Comparison of ENCODE assay signal across 18 cellular contexts in the genomic region with DNA sequence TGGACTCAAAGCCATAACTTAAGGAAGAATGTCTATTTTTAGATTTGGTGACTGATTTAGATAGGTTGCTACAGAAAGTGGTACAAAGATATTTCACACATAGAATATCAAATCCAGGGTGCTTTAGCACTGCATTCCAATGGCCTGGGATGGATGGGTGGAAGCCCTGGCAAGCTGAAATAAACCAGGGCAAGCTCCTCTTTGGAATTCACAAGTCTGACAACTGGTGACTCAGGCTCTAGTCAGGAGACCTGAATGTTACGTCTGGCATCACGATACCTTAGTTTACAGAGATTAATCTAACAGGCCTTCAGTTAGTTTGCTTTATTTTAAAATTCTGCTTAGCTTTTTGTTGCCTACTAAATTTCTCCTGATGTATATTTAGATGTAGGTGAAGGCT.
DNase-seq lines count a peak whose midpoint lies in the region; ATAC-seq and TF ChIP-seq lines count a peak whose summit lies in the region.
"Had no signal": no experiment of that assay in that cellular context is flagged by ENCODE, and none has a peak within 500 bp of the region (broad histone marks: within the 10 kb centered on the region; RNA-seq: fewer than 3 reads in every experiment).

No MANE protein-coding gene starts in this region.

- 32 to 45% methylated on average over 2 of the region's 2 CpGs for WGBS in aorta, 2 donors

- ATAC-seq in omental fat pad (ENCODE audit: low FRiP score) = no peak
- no peak for ATAC-seq in aorta (ENCODE audit: low FRiP score)
- ATAC-seq in activated CD8-positive, alpha-beta memory T cell treated with anti-CD3 and anti-CD28 coated beads, Interleukin-2, amount 10 ng/mL, durations not matched to agents 7 days and 5 days = no peak
- ATAC-seq: Right ventricle myocardium inferior; stimulated activated naive B cell treated with anti-CD40 and anti-IgM and Interleukin-4, amounts not matched to agents 10 μg/mL and 1 μg/mL and 100 μg/mL, for 72 hours had no signal

- no peak overlapping the region for H3K27ac Mint-ChIP-seq in activated naive CD8-positive, alpha-beta T cell treated with anti-CD3 and anti-CD28 coated beads for 36 hours
- no peak overlapping the region for H3K27ac Mint-ChIP-seq in activated CD8-positive, alpha-beta memory T cell treated with anti-CD3 and anti-CD28 coated beads, Interleukin-2, amount 10 ng/mL, durations not matched to agents 7 days and 5 days
- H3K27ac Mint-ChIP-seq: activated naive CD4-positive, alpha-beta T cell treated with anti-CD3 and anti-CD28 coated beads, Interleukin-2, amount 50 U/mL, for 24 hours; neural progenitor cell; stimulated activated naive B cell treated with anti-CD40 and anti-IgM and Interleukin-4, amounts not matched to agents 10 μg/mL and 1 μg/mL and 100 μg/mL, for 72 hours; T-helper 2 cell treated with Interferon-gamma antibody and Interleukin-4, amounts not matched to agents 5 μg/mL and 100 μg/mL, for 36 hours had no signal

- H3K4me1 Mint-ChIP-seq in activated naive CD8-positive, alpha-beta T cell treated with anti-CD3 and anti-CD28 coated beads for 36 hours = no peaks in the 10 kb centered on the region
- no peaks in the 10 kb centered on the region for H3K4me1 Mint-ChIP-seq in activated CD8-positive, alpha-beta memory T cell treated with anti-CD3 and anti-CD28 coated beads, Interleukin-2, amount 10 ng/mL, durations not matched to agents 7 days and 5 days
- H3K4me1 Mint-ChIP-seq: activated naive CD4-positive, alpha-beta T cell treated with anti-CD3 and anti-CD28 coated beads, Interleukin-2, amount 50 U/mL, for 24 hours; stimulated activated naive B cell treated with anti-CD40 and anti-IgM and Interleukin-4, amounts not matched to agents 10 μg/mL and 1 μg/mL and 100 μg/mL, for 72 hours had no signal

- H3K4me3 Mint-ChIP-seq in activated naive CD8-positive, alpha-beta T cell treated with anti-CD3 and anti-CD28 coated beads for 36 hours = no peak overlapping the region
- no peak overlapping the region for H3K4me3 Mint-ChIP-seq in activated CD8-positive, alpha-beta memory T cell treated with anti-CD3 and anti-CD28 coated beads, Interleukin-2, amount 10 ng/mL, durations not matched to agents 7 days and 5 days
- H3K4me3 Mint-ChIP-seq: activated naive CD4-positive, alpha-beta T cell treated with anti-CD3 and anti-CD28 coated beads, Interleukin-2, amount 50 U/mL, for 24 hours; neural progenitor cell; stimulated activated naive B cell treated with anti-CD40 and anti-IgM and Interleukin-4, amounts not matched to agents 10 μg/mL and 1 μg/mL and 100 μg/mL, for 72 hours; T-helper 2 cell treated with Interferon-gamma antibody and Interleukin-4, amounts not matched to agents 5 μg/mL and 100 μg/mL, for 36 hours had no signal

- no peaks in the 10 kb centered on the region for H3K36me3 Mint-ChIP-seq in activated naive CD8-positive, alpha-beta T cell treated with anti-CD3 and anti-CD28 coated beads for 36 hours
- H3K36me3 Mint-ChIP-seq in activated CD8-positive, alpha-beta memory T cell treated with anti-CD3 and anti-CD28 coated beads, Interleukin-2, amount 10 ng/mL, durations not matched to agents 7 days and 5 days = no peaks in the 10 kb centered on the region
- H3K36me3 Mint-ChIP-seq: activated naive CD4-positive, alpha-beta T cell treated with anti-CD3 and anti-CD28 coated beads, Interleukin-2, amount 50 U/mL, for 24 hours; stimulated activated naive B cell treated with anti-CD40 and anti-IgM and Interleukin-4, amounts not matched to agents 10 μg/mL and 1 μg/mL and 100 μg/mL, for 72 hours had no signal

- H3K36me3 ChIP-seq in kidney epithelial cell (ENCODE audit: control insufficient read depth, insufficient read depth, low read length) (no peaks in the 10 kb centered on the region), aorta (ENCODE audit: control insufficient read depth in 1 of 2, insufficient read depth in 2 of 2, low read length in 1 of 2) (no peaks in the 10 kb centered on the region)
- H3K36me3 ChIP-seq: neural progenitor cell, sigmoid colon had no signal

- H3K27me3 Mint-ChIP-seq in activated naive CD8-positive, alpha-beta T cell treated with anti-CD3 and anti-CD28 coated beads for 36 hours = peaks cover 12% of the 10 kb centered on the region
- H3K27me3 Mint-ChIP-seq in activated CD8-positive, alpha-beta memory T cell treated with anti-CD3 and anti-CD28 coated beads, Interleukin-2, amount 10 ng/mL, durations not matched to agents 7 days and 5 days = peaks cover 18% of the 10 kb centered on the region

- DNase-seq in AG04449 (ENCODE audit: low read depth, low spot score) (peak; percentile 47), HS-27A (ENCODE audit: low read depth) (peak; percentile 51), cardiac fibroblast (ENCODE audit: low read depth in 2 of 2) (peak; percentile 11 to 51), kidney epithelial cell (ENCODE audit: low read depth) (peak; percentile 32), omental fat pad (ENCODE audit: low spot score) (no peak), aorta (no peak)
- DNase-seq in activated naive CD8-positive, alpha-beta T cell treated with anti-CD3 and anti-CD28 coated beads for 36 hours = no peak
- DNase-seq in activated CD8-positive, alpha-beta memory T cell treated with anti-CD3 and anti-CD28 coated beads, Interleukin-2, amount 10 ng/mL, durations not matched to agents 7 days and 5 days = no peak
- DNase-seq: erythroblast; MM.1S; NCI-H2081; sigmoid colon; stimulated activated naive B cell treated with anti-CD40 and anti-IgM and Interleukin-4, amounts not matched to agents 10 μg/mL and 1 μg/mL and 100 μg/mL, for 72 hours had no signal

- no peaks in the 10 kb centered on the region for H3K9me3 Mint-ChIP-seq in activated naive CD8-positive, alpha-beta T cell treated with anti-CD3 and anti-CD28 coated beads for 36 hours
- H3K9me3 Mint-ChIP-seq in activated CD8-positive, alpha-beta memory T cell treated with anti-CD3 and anti-CD28 coated beads, Interleukin-2, amount 10 ng/mL, durations not matched to agents 7 days and 5 days (ENCODE audit: low read depth) = no peaks in the 10 kb centered on the region
- H3K9me3 Mint-ChIP-seq: activated naive CD4-positive, alpha-beta T cell treated with anti-CD3 and anti-CD28 coated beads, Interleukin-2, amount 50 U/mL, for 24 hours; T-helper 2 cell treated with Interferon-gamma antibody and Interleukin-4, amounts not matched to agents 5 μg/mL and 100 μg/mL, for 36 hours had no signal

- TF ChIP-seq CTCF in AG04449 (IDR thresholded peaks at IDR 0.05; ENCODE audit: insufficient read depth, low read length, missing control alignments) (no peak), cardiac fibroblast (IDR thresholded peaks at IDR 0.05; ENCODE audit: low read depth, low read length) (no peak), kidney epithelial cell (IDR thresholded peaks at IDR 0.05; ENCODE audit: insufficient read depth, low read length, poor library complexity, severe bottlenecking) (no peak), omental fat pad (IDR thresholded peaks at IDR 0.05) (no peak)

- H3K4me3 ChIP-seq in AG04449 (ENCODE audit: low read depth, low read length) (no peak overlapping the region), cardiac fibroblast (replicated peaks in 1 of 2; ENCODE audit: low read depth in 2 of 2, low read length in 2 of 2) (no peak overlapping the region), kidney epithelial cell (ENCODE audit: low read depth, low read length) (no peak overlapping the region), aorta (ENCODE audit: low read length in 2 of 2) (no peak overlapping the region)
- H3K4me3 ChIP-seq: A549, neural progenitor cell, sigmoid colon had no signal

- POLR2A ChIA-PET in AG04449 (lab: Yijun Ruan, JAX) = interaction anchor here (1.2 to 1.4 kb wide), 2 partner anchors 232 to 300 kb away, joined by 3 to 4 read pairs; a partner anchor contains a TSS

- intact Hi-C loops in aorta (cut with DNase I) = no loop called here

- no peaks in the 10 kb centered on the region for H3K4me1 ChIP-seq in aorta (ENCODE audit: control insufficient read depth in 1 of 2, insufficient read depth in 2 of 2, low read length in 2 of 2)

- peaks cover 3% of the 10 kb centered on the region for H3K9me3 ChIP-seq in aorta (ENCODE audit: control insufficient read depth, low read length)
- H3K9me3 ChIP-seq: A549, sigmoid colon had no signal

- CTCF ChIA-PET in AG04449 (lab: Yijun Ruan, JAX) = interaction anchor here (0.8 to 1.5 kb wide), 6 partner anchors 8 to 387 kb away, joined by 3 to 4 read pairs (median 3); no protein-coding TSS in a partner anchor
- CTCF ChIA-PET in activated CD8-positive, alpha-beta memory T cell treated with anti-CD3 and anti-CD28 coated beads, Interleukin-2, amount 10 ng/mL, durations not matched to agents 7 days and 5 days (lab: Charles Lee) = no interaction called here

- no peak overlapping the region for H3K27ac ChIP-seq in aorta (ENCODE audit: low read depth in 1 of 2, low read length in 2 of 2)
- H3K27ac ChIP-seq: A549, neural progenitor cell had no signal

- H3K27me3 ChIP-seq in kidney epithelial cell (ENCODE audit: control insufficient read depth, insufficient read depth, low read length) (no peaks in the 10 kb centered on the region), aorta (ENCODE audit: control insufficient read depth in 1 of 2, insufficient read depth in 2 of 2, low read length in 1 of 2) (no peaks in the 10 kb centered on the region)
- H3K27me3 ChIP-seq: neural progenitor cell, sigmoid colon had no signal

Comparison
In these comparisons a context has a peak if more than half of its experiments do, and no peak if none do; other contexts are left out.
1. DNase-seq: peak in AG04449 (single experiment), HS-27A (single experiment), cardiac fibroblast (2 of 2) and kidney epithelial cell (single experiment); none in activated naive CD8-positive, alpha-beta T cell treated with anti-CD3 and anti-CD28 coated beads for 36 hours (single experiment), omental fat pad (single experiment), aorta (0 of 2) and activated CD8-positive, alpha-beta memory T cell treated with anti-CD3 and anti-CD28 coated beads, Interleukin-2, amount 10 ng/mL, durations not matched to agents 7 days and 5 days (single experiment).